Comparison of ENCODE assay signal across 20 cellular contexts in the genomic region with DNA sequence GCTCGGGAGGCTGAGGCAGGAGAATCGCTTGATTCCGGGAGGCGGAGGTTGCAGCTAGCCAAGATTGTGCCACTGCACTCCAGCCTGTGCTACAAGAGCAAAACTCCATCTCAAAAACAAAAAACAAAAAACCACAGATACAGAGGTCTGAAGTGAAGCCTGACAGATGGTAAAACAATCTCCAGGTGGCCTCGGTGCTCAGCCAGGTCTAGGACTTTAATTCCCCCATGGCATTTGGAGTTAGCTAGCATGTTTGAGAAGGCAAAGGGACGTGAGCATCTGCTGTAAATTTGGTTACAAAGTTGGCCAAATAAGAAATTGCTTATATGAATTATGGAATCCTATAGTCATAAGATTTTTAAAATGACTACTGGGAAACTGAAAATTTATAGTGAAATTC.
"Had no signal": no experiment of that assay in that cellular context is flagged by ENCODE, and none has a peak within 500 bp of the region (broad histone marks: within the 10 kb centered on the region; RNA-seq: fewer than 3 reads in every experiment).

No MANE protein-coding gene starts in this region.

- DNase-seq: IMR-90, Karpas-422, KG1, MG63, NCI-H1092, NCI-H1105 treated with DMSO at 0.1 percent for 48 hours, NCI-H1417 treated with DMSO at 0.1 percent for 48 hours, NCI-H146, NCI-H1694 treated with DMSO at 0.1 percent for 48 hours, NCI-H1930, NCI-H2081, NCI-H2107, NCI-H345, NCI-H446 treated with DMSO at 0.1 percent for 48 hours, NCI-H510A treated with DMSO at 0.1 percent for 48 hours, NCI-H69, NCI-H774, Right ventricle myocardium superior, RPMI8226, SIG-M5 had no signal
